Comparison of ENCODE assay signal across 19 cellular contexts in the genomic region with DNA sequence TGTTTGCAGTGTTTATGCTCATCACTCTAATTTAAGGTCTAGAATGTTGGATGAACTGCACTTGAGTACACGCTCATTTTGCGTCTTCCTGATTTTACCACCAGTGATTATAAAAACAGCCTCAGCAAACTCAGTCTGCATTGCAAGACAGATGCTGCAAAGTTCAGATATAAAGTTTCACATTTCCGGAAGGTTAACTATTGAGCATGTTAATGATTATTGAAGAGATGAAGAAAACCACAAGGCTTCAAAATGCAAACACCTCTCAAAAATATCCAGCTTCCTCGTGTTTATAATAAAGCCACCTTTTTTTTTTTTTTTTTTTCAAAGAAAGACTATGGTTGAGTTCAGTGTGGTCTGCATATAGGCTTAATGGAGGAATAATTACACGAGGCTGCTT.
"Had no signal": no experiment of that assay in that cellular context is flagged by ENCODE, and none has a peak within 500 bp of the region (broad histone marks: within the 10 kb centered on the region; RNA-seq: fewer than 3 reads in every experiment).

No MANE protein-coding gene starts in this region.

- H3K4me3 ChIP-seq: ascending aorta, gastrocnemius medialis, heart right ventricle, lower lobe of right lung, thyroid gland had no signal

- H3K4me1 ChIP-seq: ascending aorta, gastrocnemius medialis, heart right ventricle, lower lobe of right lung had no signal

- H3K27me3 ChIP-seq: ascending aorta, gastrocnemius medialis, heart right ventricle, thyroid gland had no signal

- H3K27ac ChIP-seq: ascending aorta, gastrocnemius medialis, heart right ventricle, lower lobe of right lung, thyroid gland had no signal

- H3K9me3 ChIP-seq: ascending aorta, gastrocnemius medialis, heart right ventricle, lower lobe of right lung, thyroid gland had no signal

- DNase-seq: activated CD4-positive, alpha-beta T cell treated with anti-CD3 and anti-CD28 coated beads, Interleukin-2, amount 10 ng/mL, durations not matched to agents 7 days and 5 days; activated gamma-delta T cell; activated T-cell treated with anti-CD3 and anti-CD28 coated beads, Interleukin-2, amount 50 U/mL, for 72 hours; cortex of kidney; gastrocnemius medialis; heart right ventricle; immature natural killer cell; left cardiac atrium; midbrain; stimulated activated CD4-positive, alpha-beta T cell treated with anti-CD3 and anti-CD28 coated beads, Interleukin-12 subunit alpha, Interleukin-12 subunit beta, amount 100 ng/mL, for 4 hours; stimulated activated CD4-positive, alpha-beta T cell treated with anti-CD3 and anti-CD28 coated beads, Interleukin-1b, Interleukin-23, amount 100 ng/mL, for 48 hours; stimulated activated CD8-positive, alpha-beta memory T cell treated with anti-CD3 and anti-CD28 coated beads, Interleukin-4, amount 100 ng/mL, for 48 hours; stimulated activated naive CD4-positive, alpha-beta T cell; T-helper 9 cell; thyroid gland had no signal

- ATAC-seq: activated CD4-positive, CD25-positive, alpha-beta regulatory T cell treated with anti-CD3 and anti-CD28 coated beads, Interleukin-2, amount 50 U/mL, for 24 hours; activated T-cell treated with anti-CD3 and anti-CD28 coated beads, Interleukin-2, amount 50 U/mL, for 72 hours; esophagus mucosa; gastrocnemius medialis; heart right ventricle; left cardiac atrium had no signal

- H3K36me3 ChIP-seq: ascending aorta, gastrocnemius medialis, heart right ventricle, lower lobe of right lung, thyroid gland had no signal
